In the genomic region with DNA sequence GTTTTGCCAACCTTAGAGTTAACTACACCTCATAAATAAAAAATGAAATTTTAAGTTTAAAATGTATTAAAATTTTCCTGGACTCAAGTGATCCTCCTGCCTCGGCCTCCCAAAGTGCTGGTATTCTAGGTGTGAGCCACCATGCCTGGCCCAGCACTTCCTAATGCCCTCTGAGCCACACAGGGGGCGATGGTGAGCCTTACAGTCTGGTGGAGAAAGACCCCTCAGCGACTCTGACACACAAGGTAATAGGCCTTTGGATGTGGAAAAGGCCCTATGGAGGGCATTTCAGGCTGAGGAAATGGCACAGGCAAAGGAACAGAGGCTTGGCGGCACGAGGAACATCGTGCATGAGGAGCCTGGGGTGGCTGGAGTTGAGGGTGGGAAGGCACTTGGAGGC, we compare ENCODE assay signal across 1 cellular context.
TF ChIP-seq lines count a peak whose summit lies in the region.

No MANE protein-coding gene starts in this region.

TF ChIP-seq in IMR-90, 13 proteins besides CTCF, POLR2A, EP300 and RAD21 (continued from another document):
- TF ChIP-seq, protein P1, sequence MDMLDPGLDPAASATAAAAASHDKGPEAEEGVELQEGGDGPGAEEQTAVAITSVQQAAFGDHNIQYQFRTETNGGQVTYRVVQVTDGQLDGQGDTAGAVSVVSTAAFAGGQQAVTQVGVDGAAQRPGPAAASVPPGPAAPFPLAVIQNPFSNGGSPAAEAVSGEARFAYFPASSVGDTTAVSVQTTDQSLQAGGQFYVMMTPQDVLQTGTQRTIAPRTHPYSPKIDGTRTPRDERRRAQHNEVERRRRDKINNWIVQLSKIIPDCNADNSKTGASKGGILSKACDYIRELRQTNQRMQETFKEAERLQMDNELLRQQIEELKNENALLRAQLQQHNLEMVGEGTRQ (IDR thresholded peaks at IDR 0.05; ENCODE audit: low read depth, low read length) = no peak
- TF ChIP-seq BHLHE40 (IDR thresholded peaks at IDR 0.05; ENCODE audit: low read depth, low read length) = no peak
- TF ChIP-seq MXI1 (IDR thresholded peaks at IDR 0.05; ENCODE audit: borderline replicate concordance, low read depth, low read length) = no peak
- no peak for TF ChIP-seq RCOR1 (IDR thresholded peaks at IDR 0.05; ENCODE audit: insufficient replicate concordance, low read length)
- TF ChIP-seq MAZ (IDR thresholded peaks at IDR 0.05; ENCODE audit: borderline replicate concordance, low read depth, low read length) = no peak
- no peak for TF ChIP-seq FOS (IDR thresholded peaks at IDR 0.05; ENCODE audit: low read depth, low read length)
- no peak for TF ChIP-seq NFE2L2 (IDR thresholded peaks at IDR 0.05; ENCODE audit: low read depth, low read length)
- no peak for TF ChIP-seq RFX5 (IDR thresholded peaks at IDR 0.05; ENCODE audit: low read depth, low read length)
- no peak for TF ChIP-seq CEBPB (IDR thresholded peaks at IDR 0.05; ENCODE audit: low read depth, low read length)
TF ChIP-seq in IMR-90: peak in this region for 0.
